In the genomic region with DNA sequence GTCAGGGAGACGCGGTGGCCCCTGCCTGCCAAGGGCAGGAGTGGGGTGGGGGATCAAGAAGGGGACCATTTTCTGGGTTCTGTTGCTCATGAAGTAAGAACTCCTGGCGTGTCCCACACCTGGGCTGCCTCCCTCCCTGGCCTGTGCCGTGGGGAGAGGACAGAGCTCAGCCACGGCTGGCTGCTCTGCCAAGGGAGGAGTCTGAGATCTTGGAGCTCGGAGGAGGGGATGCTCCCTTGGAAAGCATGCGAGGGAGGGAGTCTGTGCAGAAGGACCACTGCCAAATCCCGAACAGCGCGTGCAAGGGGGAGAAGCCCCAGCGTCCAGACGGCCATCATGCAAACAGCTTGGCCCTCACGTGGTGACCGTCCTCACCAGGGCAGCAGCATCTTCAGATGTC, we compare ENCODE assay signal across 2 cellular contexts.
TF ChIP-seq lines count a peak whose summit lies in the region.

No MANE protein-coding gene starts in this region.

TF ChIP-seq in SK-N-SH, 30 proteins besides CTCF, POLR2A, EP300 and RAD21 (continued from another document):
- TF ChIP-seq, protein P1, sequence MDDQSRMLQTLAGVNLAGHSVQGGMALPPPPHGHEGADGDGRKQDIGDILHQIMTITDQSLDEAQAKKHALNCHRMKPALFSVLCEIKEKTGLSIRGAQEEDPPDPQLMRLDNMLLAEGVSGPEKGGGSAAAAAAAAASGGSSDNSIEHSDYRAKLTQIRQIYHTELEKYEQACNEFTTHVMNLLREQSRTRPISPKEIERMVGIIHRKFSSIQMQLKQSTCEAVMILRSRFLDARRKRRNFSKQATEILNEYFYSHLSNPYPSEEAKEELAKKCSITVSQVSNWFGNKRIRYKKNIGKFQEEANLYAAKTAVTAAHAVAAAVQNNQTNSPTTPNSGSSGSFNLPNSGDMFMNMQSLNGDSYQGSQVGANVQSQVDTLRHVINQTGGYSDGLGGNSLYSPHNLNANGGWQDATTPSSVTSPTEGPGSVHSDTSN (IDR thresholded peaks at IDR 0.05), result no peak
- TF ChIP-seq FOXM1 (IDR thresholded peaks at IDR 0.05; ENCODE audit: low read depth) (no peak), RFX5 (IDR thresholded peaks at IDR 0.05; ENCODE audit: low read length) (no peak), TEAD4 (IDR thresholded peaks at IDR 0.05; ENCODE audit: borderline replicate concordance, insufficient read depth) (no peak), YY1 (IDR thresholded peaks at IDR 0.05; ENCODE audit: low read depth) (no peak)
- TF ChIP-seq, protein P2, sequence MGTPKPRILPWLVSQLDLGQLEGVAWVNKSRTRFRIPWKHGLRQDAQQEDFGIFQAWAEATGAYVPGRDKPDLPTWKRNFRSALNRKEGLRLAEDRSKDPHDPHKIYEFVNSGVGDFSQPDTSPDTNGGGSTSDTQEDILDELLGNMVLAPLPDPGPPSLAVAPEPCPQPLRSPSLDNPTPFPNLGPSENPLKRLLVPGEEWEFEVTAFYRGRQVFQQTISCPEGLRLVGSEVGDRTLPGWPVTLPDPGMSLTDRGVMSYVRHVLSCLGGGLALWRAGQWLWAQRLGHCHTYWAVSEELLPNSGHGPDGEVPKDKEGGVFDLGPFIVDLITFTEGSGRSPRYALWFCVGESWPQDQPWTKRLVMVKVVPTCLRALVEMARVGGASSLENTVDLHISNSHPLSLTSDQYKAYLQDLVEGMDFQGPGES (IDR thresholded peaks at IDR 0.05; ENCODE audit: low read depth, low read length), result no peak
- TF ChIP-seq, protein P3, sequence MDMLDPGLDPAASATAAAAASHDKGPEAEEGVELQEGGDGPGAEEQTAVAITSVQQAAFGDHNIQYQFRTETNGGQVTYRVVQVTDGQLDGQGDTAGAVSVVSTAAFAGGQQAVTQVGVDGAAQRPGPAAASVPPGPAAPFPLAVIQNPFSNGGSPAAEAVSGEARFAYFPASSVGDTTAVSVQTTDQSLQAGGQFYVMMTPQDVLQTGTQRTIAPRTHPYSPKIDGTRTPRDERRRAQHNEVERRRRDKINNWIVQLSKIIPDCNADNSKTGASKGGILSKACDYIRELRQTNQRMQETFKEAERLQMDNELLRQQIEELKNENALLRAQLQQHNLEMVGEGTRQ (IDR thresholded peaks at IDR 0.05; ENCODE audit: borderline replicate concordance, low read depth, low read length), result no peak
TF ChIP-seq in SK-N-SH: peak in this region for 0.

TF ChIP-seq in SK-N-SH treated with all-trans-retinoic acid at 6 μM for 48 hours, 23 proteins besides CTCF, POLR2A, EP300 and RAD21 (continued from another document):
- TF ChIP-seq, protein P4, sequence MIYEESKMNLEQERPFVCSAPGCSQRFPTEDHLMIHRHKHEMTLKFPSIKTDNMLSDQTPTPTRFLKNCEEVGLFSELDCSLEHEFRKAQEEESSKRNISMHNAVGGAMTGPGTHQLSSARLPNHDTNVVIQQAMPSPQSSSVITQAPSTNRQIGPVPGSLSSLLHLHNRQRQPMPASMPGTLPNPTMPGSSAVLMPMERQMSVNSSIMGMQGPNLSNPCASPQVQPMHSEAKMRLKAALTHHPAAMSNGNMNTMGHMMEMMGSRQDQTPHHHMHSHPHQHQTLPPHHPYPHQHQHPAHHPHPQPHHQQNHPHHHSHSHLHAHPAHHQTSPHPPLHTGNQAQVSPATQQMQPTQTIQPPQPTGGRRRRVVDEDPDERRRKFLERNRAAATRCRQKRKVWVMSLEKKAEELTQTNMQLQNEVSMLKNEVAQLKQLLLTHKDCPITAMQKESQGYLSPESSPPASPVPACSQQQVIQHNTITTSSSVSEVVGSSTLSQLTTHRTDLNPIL (CRISPR knock-in tag; IDR thresholded peaks at IDR 0.05; ENCODE audit: low read depth), result no peak
- no peak for TF ChIP-seq TCF4 (CRISPR knock-in tag; IDR thresholded peaks at IDR 0.05; ENCODE audit: borderline replicate concordance)
- TF ChIP-seq CSDC2 (CRISPR knock-in tag; IDR thresholded peaks at IDR 0.05), result no peak
